Comparison of ENCODE assay signal across 13 cellular contexts in genomic region chr14:89921896-89922548, GRCh38. TPM values are rescaled to one million over a fixed set of nuclear protein-coding genes. Genes with fewer than 3 reads are reported as not detected.
DNase-seq lines count a peak whose midpoint lies in the region; ATAC-seq and TF ChIP-seq lines count a peak whose summit lies in the region.
"Had no signal": no experiment of that assay in that cellular context is flagged by ENCODE, and none has a peak within 500 bp of the region (broad histone marks: within the 10 kb centered on the region; RNA-seq: fewer than 3 reads in every experiment).

No MANE protein-coding gene starts in this region.

- DNase-seq in H4 (ENCODE audit: low spot score) (peak; percentile 11), adipocyte (ENCODE audit: low read depth) (peak; percentile 84), fibroblast of the aortic adventitia (ENCODE audit: low read depth) (peak; percentile 83), skeletal muscle cell (ENCODE audit: low read depth) (peak; percentile 56), cerebellar cortex (ENCODE audit: low spot score) (no peak), medulla oblongata (ENCODE audit: extremely low spot score) (no peak), thyroid gland (no peak)
- DNase-seq: body of pancreas, mesendoderm, NCI-H187 treated with DMSO at 0.1 percent for 48 hours, right cardiac atrium had no signal

- ATAC-seq in HG03025 (IDR thresholded peaks at IDR 0.05; ENCODE audit: low FRiP score, unreplicated experiment): no peak
- ATAC-seq: body of pancreas, HepG2, right cardiac atrium had no signal

- 85 to 88% methylated on average over 4 of the region's 4 CpGs for WGBS in thyroid gland, 2 donors

- H3K4me1 ChIP-seq in adipocyte (ENCODE audit: control insufficient read depth, insufficient read depth, low read length) (peaks cover 17% of the 10 kb centered on the region), thyroid gland (peaks cover 3 to 6% of the 10 kb centered on the region in 2 donors)
- H3K4me1 ChIP-seq: body of pancreas had no signal

- TF ChIP-seq CTCF in fibroblast of the aortic adventitia (IDR thresholded peaks at IDR 0.05; ENCODE audit: insufficient read depth, low read length): no peak
- no peak for TF ChIP-seq CTCF in thyroid gland (IDR thresholded peaks at IDR 0.05)

- no peak overlapping the region for H3K9ac ChIP-seq in adipocyte (ENCODE audit: low read length)

- H3K36me3 ChIP-seq in adipocyte (ENCODE audit: control insufficient read depth, insufficient read depth, low read length, severe bottlenecking) (no peaks in the 10 kb centered on the region), thyroid gland (peaks cover 0 to 5% of the 10 kb centered on the region in 2 donors)

- H3K9me3 ChIP-seq in adipocyte (ENCODE audit: control insufficient read depth, low read length) (no peaks in the 10 kb centered on the region), thyroid gland (no peaks in the 10 kb centered on the region)
- H3K9me3 ChIP-seq: body of pancreas had no signal

- H3K27me3 ChIP-seq in adipocyte (replicated peaks; ENCODE audit: control insufficient read depth, insufficient read depth, low read length): no peaks in the 10 kb centered on the region
- no peaks in the 10 kb centered on the region for H3K27me3 ChIP-seq in thyroid gland
- H3K27me3 ChIP-seq: body of pancreas had no signal

- TF ChIP-seq POLR2A in thyroid gland (IDR thresholded peaks at IDR 0.05): no peak

- no peak overlapping the region for H3K4me3 ChIP-seq in adipocyte (ENCODE audit: low read length)
- no peak overlapping the region for H3K4me3 ChIP-seq in fibroblast of the aortic adventitia (ENCODE audit: low read depth, low read length)
- H3K4me3 ChIP-seq in skeletal muscle cell (ENCODE audit: low read depth, low read length): no peak overlapping the region
- H3K4me3 ChIP-seq in thyroid gland (replicated peaks in 1 of 3): no peak overlapping the region
- H3K4me3 ChIP-seq: body of pancreas had no signal

- H3K27ac ChIP-seq in thyroid gland: no peak overlapping the region
- H3K27ac ChIP-seq: body of pancreas had no signal

- intact Hi-C loops in thyroid gland (cut with DNase I): no loop called here

RNA-seq across cellular contexts. Expression of gene EFCAB11, which starts 32.5 kb away (rescaled TPM):
- total RNA-seq in H4 (2014; rRNA removed; shearing (Covaris generic)): 13.4 and 14.3 TPM in 2 replicates
- total RNA-seq in fibroblast of the aortic adventitia (ENCODE audit: low replicate concordance) (3.2 and 11.1 TPM in 2 replicates), thyroid gland (10 to 100 TPM in 1 of 4 donors, 1 to 10 TPM in 3; 5.4 to 13.2 (median 6.3) TPM)

RNA-seq across cellular contexts. Expression of gene TDP1, which starts 33.7 kb away (rescaled TPM):
- total RNA-seq in H4 (2014; rRNA removed; shearing (Covaris generic)): 23.2 and 26.3 TPM in 2 replicates
- total RNA-seq in fibroblast of the aortic adventitia (ENCODE audit: low replicate concordance) (6.1 and 28.7 TPM in 2 replicates), thyroid gland (1 to 10 TPM; 2.9 to 8.0 (median 7.3) TPM)

Comparison
In these comparisons a context has a peak if more than half of its experiments do, and no peak if none do; other contexts are left out.
1. DNase-seq: peak in H4 (single experiment), adipocyte (single experiment), fibroblast of the aortic adventitia (single experiment) and skeletal muscle cell (single experiment); none in cerebellar cortex (single experiment), medulla oblongata (single experiment) and thyroid gland (0 of 2).